ENCODE assay signal across 8 cellular contexts in the genomic region with DNA sequence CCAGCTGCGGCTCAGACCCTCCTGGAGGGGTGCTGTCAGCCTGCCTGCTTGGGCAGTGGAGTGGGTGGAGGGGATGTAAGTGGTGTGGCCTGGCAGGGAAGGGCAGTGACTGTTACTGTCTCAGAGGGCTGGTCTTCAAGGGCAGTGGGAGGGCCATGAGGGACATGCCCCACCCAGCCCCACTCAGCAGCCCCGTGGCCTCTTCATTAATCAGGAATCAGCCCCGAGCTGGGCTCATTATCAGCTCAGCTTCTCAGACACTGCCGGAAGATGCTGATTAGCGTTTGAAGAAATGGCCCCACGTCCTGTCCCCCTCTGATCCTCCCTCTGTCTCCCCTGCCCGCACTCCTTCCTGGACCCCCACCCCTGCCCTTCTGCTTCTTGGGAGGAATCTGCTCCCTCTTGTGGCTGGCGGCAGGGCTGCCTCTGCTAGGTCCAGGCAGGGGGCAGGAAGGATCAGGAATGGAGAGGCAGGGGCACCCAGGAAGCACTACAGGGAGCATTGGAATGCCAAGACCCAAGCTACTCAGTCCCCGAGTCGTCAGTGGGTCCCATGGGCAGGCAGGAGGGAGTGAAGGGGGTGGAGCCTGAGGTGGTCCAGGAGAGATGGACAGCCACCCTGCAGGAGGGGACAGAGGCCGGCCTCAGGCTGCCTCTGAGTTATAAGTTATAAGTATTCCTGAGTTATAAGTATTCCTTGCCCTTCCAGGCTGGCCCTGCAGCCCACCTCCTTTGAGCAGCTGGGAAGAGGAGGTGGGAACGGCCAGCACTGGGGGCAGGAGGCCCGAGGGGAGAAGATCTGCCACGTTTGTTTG. TPM values are rescaled to one million over a fixed set of nuclear protein-coding genes. Genes with fewer than 3 reads are reported as not detected.
A peak's percentile ranks its signal among the peaks of the same experiment; 100 is the strongest.
DNase-seq lines count a peak whose midpoint lies in the region; ATAC-seq and TF ChIP-seq lines count a peak whose summit lies in the region.

No MANE protein-coding gene starts in this region.

- DNase-seq in Right ventricle myocardium inferior (ENCODE audit: missing footprints) (no peak), cardiac septum (ENCODE audit: low spot score) (no peak), NCI-H345 treated with DMSO at 0.1 percent for 48 hours (lab: John Stamatoyannopoulos, UW; ENCODE audit: unreplicated experiment) (peak; percentile 34), coronary artery (ENCODE audit: low spot score) (no peak), mucosa of descending colon (peak in 1 of 3 donors; percentile 47)
- DNase-seq in activated T-cell treated with anti-CD3 and anti-CD28 coated beads, Interleukin-2, amount 50 U/mL, for 48 hours: no peak
- DNase-seq in activated CD4-positive, CD25-positive, alpha-beta regulatory T cell (lab: John Stamatoyannopoulos, UW): no peak

- intact Hi-C loops in Right ventricle myocardium inferior (cut with DNase I) (no loop called here), cardiac septum (cut with DNase I) (loop anchor here (2.0 kb wide), 2 partner anchors 62 to 118 kb away; no protein-coding TSS in a partner anchor), mucosa of descending colon (cut with DNase I, micrococcal nuclease) (no loop called here)

- TF ChIP-seq CTCF in coronary artery (IDR thresholded peaks at IDR 0.05) (peak; percentile 63), mucosa of descending colon (IDR thresholded peaks at IDR 0.05) (no peak)

- ATAC-seq in Right ventricle myocardium inferior (peak; percentile 41), mucosa of descending colon (peak; percentile 36), GM18520 (IDR thresholded peaks at IDR 0.05; ENCODE audit: unreplicated experiment) (no peak)

- H3K27ac ChIP-seq in coronary artery: peak overlapping the region; percentile 32 to 44

- H3K4me3 ChIP-seq in coronary artery (no peak overlapping the region), mucosa of descending colon (no peak overlapping the region)

- no peaks in the 10 kb centered on the region for H3K4me1 ChIP-seq in mucosa of descending colon (ENCODE audit: low read depth)

- no peaks in the 10 kb centered on the region for H3K36me3 ChIP-seq in mucosa of descending colon (ENCODE audit: low read depth)

- no peaks in the 10 kb centered on the region for H3K9me3 ChIP-seq in mucosa of descending colon

RNA-seq across cellular contexts. Expression of gene ASIC4, which starts 7.0 kb away (rescaled TPM):
- not detected for total RNA-seq in Right ventricle myocardium inferior
- 0.32 TPM for total RNA-seq in cardiac septum
- total RNA-seq in mucosa of descending colon: under 1 TPM in 1 of 3 donors, not detected in 2; 0.09 TPM

RNA-seq across cellular contexts. Expression of gene CHPF, which starts 22.3 kb away (rescaled TPM):
- 92.2 TPM for total RNA-seq in Right ventricle myocardium inferior
- 120 TPM for total RNA-seq in cardiac septum
- 10 to 100 TPM; 19.4 to 25.9 (median 20.5) TPM for total RNA-seq in mucosa of descending colon

RNA-seq across cellular contexts. Expression of gene TMEM198, which starts 22.6 kb away (rescaled TPM):
- 2.7 TPM for total RNA-seq in Right ventricle myocardium inferior
- total RNA-seq in cardiac septum: 1.8 TPM
- total RNA-seq in mucosa of descending colon: 1 to 10 TPM in 2 of 3 donors, under 1 TPM in 1; 0.69 to 2.7 (median 2.7) TPM

RNA-seq across cellular contexts. Expression of gene GMPPA, which starts 22.6 kb away (rescaled TPM):
- total RNA-seq in Right ventricle myocardium inferior (22.9 TPM), cardiac septum (22.6 TPM), mucosa of descending colon (10 to 100 TPM; 33.6 to 52.6 (median 43.6) TPM)

RNA-seq across cellular contexts. Expression of gene OBSL1, which starts 50.1 kb away (rescaled TPM):
- 158 TPM for total RNA-seq in Right ventricle myocardium inferior
- 199 TPM for total RNA-seq in cardiac septum
- 10 to 100 TPM in 2 of 3 donors, 1 to 10 TPM in 1; 7.6 to 53.0 (median 12.6) TPM for total RNA-seq in mucosa of descending colon
